1 cellular context compared by ENCODE assay signal in the genomic region with DNA sequence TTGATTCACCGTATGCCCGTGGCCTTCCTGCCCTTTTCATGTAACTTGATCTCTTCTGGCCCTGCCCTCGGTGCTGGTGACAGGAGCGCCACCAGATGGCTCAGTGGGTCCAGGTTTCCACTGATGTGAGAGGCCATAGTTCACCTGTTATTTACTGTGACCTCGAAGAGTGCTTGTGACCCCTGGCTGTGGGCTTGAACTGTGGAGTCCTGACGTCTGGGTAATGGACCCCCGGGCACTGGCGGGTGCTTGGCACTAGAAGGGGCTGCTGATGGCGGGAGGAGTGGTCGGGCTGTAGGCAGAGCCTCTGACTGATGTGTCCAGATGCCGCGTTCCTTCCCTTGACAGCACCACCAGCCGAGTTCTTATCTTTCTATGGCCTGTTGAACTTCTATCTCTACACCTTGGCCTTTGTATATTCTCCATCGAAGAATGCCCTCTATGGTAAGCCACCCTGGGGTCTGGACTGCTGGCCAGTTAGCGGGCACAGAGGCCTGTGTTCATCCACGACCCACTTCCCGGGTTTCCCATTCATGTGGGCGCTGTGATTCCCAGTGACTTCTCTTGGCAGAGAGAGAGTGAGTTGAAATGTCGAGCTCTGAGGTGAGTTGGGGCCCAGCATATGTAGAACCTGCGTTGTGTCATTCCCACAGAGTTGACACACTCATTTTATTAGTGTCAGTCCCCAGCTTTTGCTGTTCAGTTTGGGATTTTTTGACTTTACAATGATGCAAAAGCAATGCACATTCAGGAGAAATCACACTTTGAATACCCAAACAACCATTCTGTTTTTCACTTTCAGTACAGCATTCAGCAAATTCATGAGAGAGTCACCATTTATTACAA.
A peak's percentile ranks its signal among the peaks of the same experiment; 100 is the strongest.
TF ChIP-seq lines count a peak whose summit lies in the region.

No MANE protein-coding gene starts in this region.

TF ChIP-seq in HepG2, 621 proteins besides CTCF, POLR2A, EP300 and RAD21 (continued from another document and continues in another):
- 0 out of 2 replicates have a peak, but pooled peaks have one; percentile 51 for TF ChIP-seq ZNF136 (CRISPR knock-in tag; IDR thresholded peaks at IDR 0.05; ENCODE audit: low read depth)
- TF ChIP-seq, protein P1, sequence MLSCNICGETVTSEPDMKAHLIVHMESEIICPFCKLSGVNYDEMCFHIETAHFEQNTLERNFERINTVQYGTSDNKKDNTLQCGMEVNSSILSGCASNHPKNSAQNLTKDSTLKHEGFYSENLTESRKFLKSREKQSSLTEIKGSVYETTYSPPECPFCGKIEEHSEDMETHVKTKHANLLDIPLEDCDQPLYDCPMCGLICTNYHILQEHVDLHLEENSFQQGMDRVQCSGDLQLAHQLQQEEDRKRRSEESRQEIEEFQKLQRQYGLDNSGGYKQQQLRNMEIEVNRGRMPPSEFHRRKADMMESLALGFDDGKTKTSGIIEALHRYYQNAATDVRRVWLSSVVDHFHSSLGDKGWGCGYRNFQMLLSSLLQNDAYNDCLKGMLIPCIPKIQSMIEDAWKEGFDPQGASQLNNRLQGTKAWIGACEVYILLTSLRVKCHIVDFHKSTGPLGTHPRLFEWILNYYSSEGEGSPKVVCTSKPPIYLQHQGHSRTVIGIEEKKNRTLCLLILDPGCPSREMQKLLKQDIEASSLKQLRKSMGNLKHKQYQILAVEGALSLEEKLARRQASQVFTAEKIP (CRISPR knock-in tag; IDR thresholded peaks at IDR 0.05; ENCODE audit: borderline replicate concordance): no peak
- TF ChIP-seq, protein P2, sequence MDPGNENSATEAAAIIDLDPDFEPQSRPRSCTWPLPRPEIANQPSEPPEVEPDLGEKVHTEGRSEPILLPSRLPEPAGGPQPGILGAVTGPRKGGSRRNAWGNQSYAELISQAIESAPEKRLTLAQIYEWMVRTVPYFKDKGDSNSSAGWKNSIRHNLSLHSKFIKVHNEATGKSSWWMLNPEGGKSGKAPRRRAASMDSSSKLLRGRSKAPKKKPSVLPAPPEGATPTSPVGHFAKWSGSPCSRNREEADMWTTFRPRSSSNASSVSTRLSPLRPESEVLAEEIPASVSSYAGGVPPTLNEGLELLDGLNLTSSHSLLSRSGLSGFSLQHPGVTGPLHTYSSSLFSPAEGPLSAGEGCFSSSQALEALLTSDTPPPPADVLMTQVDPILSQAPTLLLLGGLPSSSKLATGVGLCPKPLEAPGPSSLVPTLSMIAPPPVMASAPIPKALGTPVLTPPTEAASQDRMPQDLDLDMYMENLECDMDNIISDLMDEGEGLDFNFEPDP (CRISPR knock-in tag; conservative IDR thresholded peaks at IDR 0.05): no peak
- no peak for TF ChIP-seq ZNF879 (CRISPR knock-in tag; IDR thresholded peaks at IDR 0.05)
- TF ChIP-seq HIVEP1 (CRISPR knock-in tag; IDR thresholded peaks at IDR 0.05): peak; percentile 45; the same call in 1 of the 2 replicates
- TF ChIP-seq TEAD2 (CRISPR knock-in tag; IDR thresholded peaks at IDR 0.05): no peak
- TF ChIP-seq, protein P3, sequence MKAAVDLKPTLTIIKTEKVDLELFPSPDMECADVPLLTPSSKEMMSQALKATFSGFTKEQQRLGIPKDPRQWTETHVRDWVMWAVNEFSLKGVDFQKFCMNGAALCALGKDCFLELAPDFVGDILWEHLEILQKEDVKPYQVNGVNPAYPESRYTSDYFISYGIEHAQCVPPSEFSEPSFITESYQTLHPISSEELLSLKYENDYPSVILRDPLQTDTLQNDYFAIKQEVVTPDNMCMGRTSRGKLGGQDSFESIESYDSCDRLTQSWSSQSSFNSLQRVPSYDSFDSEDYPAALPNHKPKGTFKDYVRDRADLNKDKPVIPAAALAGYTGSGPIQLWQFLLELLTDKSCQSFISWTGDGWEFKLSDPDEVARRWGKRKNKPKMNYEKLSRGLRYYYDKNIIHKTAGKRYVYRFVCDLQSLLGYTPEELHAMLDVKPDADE (CRISPR knock-in tag; IDR thresholded peaks at IDR 0.05): no peak
- TF ChIP-seq ZNF607 (CRISPR knock-in tag; IDR thresholded peaks at IDR 0.05; ENCODE audit: borderline replicate concordance): no peak
- TF ChIP-seq PHF20 (CRISPR knock-in tag; IDR thresholded peaks at IDR 0.05): no peak
- TF ChIP-seq ZFP90 (CRISPR knock-in tag; IDR thresholded peaks at IDR 0.05; ENCODE audit: borderline replicate concordance): 0 out of 2 replicates have a peak, but pooled peaks have one; percentile 53
- TF ChIP-seq ZSCAN30 (CRISPR knock-in tag; IDR thresholded peaks at IDR 0.05): no peak
- TF ChIP-seq MZF1 (CRISPR knock-in tag; IDR thresholded peaks at IDR 0.05; ENCODE audit: borderline replicate concordance): no peak
- no peak for TF ChIP-seq MAZ (IDR thresholded peaks at IDR 0.05; ENCODE audit: borderline replicate concordance, low read depth, low read length)
- 0 out of 2 replicates have a peak, but pooled peaks have one; percentile 33 for TF ChIP-seq MAZ (CRISPR knock-in tag; IDR thresholded peaks at IDR 0.05; ENCODE audit: low read depth)
- no peak for TF ChIP-seq RFX5 (IDR thresholded peaks at IDR 0.05; ENCODE audit: low read depth, low read length)
- TF ChIP-seq MTA1 (CRISPR knock-in tag; IDR thresholded peaks at IDR 0.05; ENCODE audit: borderline replicate concordance): peak; percentile 70; the same call in 1 of the 2 replicates
- peak; percentile 47 for TF ChIP-seq ZNF629 (CRISPR knock-in tag; conservative IDR thresholded peaks at IDR 0.05)
- TF ChIP-seq, protein P4, sequence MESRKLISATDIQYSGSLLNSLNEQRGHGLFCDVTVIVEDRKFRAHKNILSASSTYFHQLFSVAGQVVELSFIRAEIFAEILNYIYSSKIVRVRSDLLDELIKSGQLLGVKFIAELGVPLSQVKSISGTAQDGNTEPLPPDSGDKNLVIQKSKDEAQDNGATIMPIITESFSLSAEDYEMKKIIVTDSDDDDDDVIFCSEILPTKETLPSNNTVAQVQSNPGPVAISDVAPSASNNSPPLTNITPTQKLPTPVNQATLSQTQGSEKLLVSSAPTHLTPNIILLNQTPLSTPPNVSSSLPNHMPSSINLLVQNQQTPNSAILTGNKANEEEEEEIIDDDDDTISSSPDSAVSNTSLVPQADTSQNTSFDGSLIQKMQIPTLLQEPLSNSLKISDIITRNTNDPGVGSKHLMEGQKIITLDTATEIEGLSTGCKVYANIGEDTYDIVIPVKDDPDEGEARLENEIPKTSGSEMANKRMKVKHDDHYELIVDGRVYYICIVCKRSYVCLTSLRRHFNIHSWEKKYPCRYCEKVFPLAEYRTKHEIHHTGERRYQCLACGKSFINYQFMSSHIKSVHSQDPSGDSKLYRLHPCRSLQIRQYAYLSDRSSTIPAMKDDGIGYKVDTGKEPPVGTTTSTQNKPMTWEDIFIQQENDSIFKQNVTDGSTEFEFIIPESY (CRISPR knock-in tag; IDR thresholded peaks at IDR 0.05): peak; percentile 96
- no peak for TF ChIP-seq ZFAT (CRISPR knock-in tag; conservative IDR thresholded peaks at IDR 0.05)
- TF ChIP-seq, protein P5, sequence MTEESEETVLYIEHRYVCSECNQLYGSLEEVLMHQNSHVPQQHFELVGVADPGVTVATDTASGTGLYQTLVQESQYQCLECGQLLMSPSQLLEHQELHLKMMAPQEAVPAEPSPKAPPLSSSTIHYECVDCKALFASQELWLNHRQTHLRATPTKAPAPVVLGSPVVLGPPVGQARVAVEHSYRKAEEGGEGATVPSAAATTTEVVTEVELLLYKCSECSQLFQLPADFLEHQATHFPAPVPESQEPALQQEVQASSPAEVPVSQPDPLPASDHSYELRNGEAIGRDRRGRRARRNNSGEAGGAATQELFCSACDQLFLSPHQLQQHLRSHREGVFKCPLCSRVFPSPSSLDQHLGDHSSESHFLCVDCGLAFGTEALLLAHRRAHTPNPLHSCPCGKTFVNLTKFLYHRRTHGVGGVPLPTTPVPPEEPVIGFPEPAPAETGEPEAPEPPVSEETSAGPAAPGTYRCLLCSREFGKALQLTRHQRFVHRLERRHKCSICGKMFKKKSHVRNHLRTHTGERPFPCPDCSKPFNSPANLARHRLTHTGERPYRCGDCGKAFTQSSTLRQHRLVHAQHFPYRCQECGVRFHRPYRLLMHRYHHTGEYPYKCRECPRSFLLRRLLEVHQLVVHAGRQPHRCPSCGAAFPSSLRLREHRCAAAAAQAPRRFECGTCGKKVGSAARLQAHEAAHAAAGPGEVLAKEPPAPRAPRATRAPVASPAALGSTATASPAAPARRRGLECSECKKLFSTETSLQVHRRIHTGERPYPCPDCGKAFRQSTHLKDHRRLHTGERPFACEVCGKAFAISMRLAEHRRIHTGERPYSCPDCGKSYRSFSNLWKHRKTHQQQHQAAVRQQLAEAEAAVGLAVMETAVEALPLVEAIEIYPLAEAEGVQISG (CRISPR knock-in tag; IDR thresholded peaks at IDR 0.05): 0 out of 2 replicates have a peak, but pooled peaks have one; percentile 42
- no peak for TF ChIP-seq ELF3 (CRISPR knock-in tag; IDR thresholded peaks at IDR 0.05)
- TF ChIP-seq, protein P6, sequence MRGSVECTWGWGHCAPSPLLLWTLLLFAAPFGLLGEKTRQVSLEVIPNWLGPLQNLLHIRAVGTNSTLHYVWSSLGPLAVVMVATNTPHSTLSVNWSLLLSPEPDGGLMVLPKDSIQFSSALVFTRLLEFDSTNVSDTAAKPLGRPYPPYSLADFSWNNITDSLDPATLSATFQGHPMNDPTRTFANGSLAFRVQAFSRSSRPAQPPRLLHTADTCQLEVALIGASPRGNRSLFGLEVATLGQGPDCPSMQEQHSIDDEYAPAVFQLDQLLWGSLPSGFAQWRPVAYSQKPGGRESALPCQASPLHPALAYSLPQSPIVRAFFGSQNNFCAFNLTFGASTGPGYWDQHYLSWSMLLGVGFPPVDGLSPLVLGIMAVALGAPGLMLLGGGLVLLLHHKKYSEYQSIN (CRISPR knock-in tag; IDR thresholded peaks at IDR 0.05; ENCODE audit: borderline replicate concordance): no peak
- TF ChIP-seq, protein P7, sequence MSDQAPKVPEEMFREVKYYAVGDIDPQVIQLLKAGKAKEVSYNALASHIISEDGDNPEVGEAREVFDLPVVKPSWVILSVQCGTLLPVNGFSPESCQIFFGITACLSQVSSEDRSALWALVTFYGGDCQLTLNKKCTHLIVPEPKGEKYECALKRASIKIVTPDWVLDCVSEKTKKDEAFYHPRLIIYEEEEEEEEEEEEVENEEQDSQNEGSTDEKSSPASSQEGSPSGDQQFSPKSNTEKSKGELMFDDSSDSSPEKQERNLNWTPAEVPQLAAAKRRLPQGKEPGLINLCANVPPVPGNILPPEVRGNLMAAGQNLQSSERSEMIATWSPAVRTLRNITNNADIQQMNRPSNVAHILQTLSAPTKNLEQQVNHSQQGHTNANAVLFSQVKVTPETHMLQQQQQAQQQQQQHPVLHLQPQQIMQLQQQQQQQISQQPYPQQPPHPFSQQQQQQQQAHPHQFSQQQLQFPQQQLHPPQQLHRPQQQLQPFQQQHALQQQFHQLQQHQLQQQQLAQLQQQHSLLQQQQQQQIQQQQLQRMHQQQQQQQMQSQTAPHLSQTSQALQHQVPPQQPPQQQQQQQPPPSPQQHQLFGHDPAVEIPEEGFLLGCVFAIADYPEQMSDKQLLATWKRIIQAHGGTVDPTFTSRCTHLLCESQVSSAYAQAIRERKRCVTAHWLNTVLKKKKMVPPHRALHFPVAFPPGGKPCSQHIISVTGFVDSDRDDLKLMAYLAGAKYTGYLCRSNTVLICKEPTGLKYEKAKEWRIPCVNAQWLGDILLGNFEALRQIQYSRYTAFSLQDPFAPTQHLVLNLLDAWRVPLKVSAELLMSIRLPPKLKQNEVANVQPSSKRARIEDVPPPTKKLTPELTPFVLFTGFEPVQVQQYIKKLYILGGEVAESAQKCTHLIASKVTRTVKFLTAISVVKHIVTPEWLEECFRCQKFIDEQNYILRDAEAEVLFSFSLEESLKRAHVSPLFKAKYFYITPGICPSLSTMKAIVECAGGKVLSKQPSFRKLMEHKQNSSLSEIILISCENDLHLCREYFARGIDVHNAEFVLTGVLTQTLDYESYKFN (CRISPR knock-in tag; conservative IDR thresholded peaks at IDR 0.05): peak; percentile 68
- TF ChIP-seq, protein P8, sequence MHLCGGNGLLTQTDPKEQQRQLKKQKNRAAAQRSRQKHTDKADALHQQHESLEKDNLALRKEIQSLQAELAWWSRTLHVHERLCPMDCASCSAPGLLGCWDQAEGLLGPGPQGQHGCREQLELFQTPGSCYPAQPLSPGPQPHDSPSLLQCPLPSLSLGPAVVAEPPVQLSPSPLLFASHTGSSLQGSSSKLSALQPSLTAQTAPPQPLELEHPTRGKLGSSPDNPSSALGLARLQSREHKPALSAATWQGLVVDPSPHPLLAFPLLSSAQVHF (CRISPR knock-in tag; IDR thresholded peaks at IDR 0.05): no peak
- TF ChIP-seq, protein P9, sequence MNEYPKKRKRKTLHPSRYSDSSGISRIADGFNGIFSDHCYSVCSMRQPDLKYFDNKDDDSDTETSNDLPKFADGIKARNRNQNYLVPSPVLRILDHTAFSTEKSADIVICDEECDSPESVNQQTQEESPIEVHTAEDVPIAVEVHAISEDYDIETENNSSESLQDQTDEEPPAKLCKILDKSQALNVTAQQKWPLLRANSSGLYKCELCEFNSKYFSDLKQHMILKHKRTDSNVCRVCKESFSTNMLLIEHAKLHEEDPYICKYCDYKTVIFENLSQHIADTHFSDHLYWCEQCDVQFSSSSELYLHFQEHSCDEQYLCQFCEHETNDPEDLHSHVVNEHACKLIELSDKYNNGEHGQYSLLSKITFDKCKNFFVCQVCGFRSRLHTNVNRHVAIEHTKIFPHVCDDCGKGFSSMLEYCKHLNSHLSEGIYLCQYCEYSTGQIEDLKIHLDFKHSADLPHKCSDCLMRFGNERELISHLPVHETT (CRISPR knock-in tag; conservative IDR thresholded peaks at IDR 0.05): no peak
- no peak for TF ChIP-seq ZBTB3 (CRISPR knock-in tag; IDR thresholded peaks at IDR 0.05; ENCODE audit: borderline replicate concordance, low read depth)
- TF ChIP-seq, protein P10, sequence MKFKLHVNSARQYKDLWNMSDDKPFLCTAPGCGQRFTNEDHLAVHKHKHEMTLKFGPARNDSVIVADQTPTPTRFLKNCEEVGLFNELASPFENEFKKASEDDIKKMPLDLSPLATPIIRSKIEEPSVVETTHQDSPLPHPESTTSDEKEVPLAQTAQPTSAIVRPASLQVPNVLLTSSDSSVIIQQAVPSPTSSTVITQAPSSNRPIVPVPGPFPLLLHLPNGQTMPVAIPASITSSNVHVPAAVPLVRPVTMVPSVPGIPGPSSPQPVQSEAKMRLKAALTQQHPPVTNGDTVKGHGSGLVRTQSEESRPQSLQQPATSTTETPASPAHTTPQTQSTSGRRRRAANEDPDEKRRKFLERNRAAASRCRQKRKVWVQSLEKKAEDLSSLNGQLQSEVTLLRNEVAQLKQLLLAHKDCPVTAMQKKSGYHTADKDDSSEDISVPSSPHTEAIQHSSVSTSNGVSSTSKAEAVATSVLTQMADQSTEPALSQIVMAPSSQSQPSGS (CRISPR knock-in tag; IDR thresholded peaks at IDR 0.05): peak; percentile 38; the same call in 1 of the 2 replicates
- TF ChIP-seq ZNF251 (CRISPR knock-in tag; IDR thresholded peaks at IDR 0.05): no peak
- peak; percentile 78; the same call in 1 of the 2 replicates for TF ChIP-seq HNRNPL (IDR thresholded peaks at IDR 0.05; ENCODE audit: low read depth, low read length)
- TF ChIP-seq ZNF3 (CRISPR knock-in tag; IDR thresholded peaks at IDR 0.05): no peak
- no peak for TF ChIP-seq ARNT (IDR thresholded peaks at IDR 0.05)
- no peak for TF ChIP-seq ZNF616 (CRISPR knock-in tag; IDR thresholded peaks at IDR 0.05; ENCODE audit: low read depth)
- TF ChIP-seq ZNF274 (CRISPR knock-in tag; IDR thresholded peaks at IDR 0.05): no peak
- TF ChIP-seq SALL2 (CRISPR knock-in tag; IDR thresholded peaks at IDR 0.05): no peak
- 0 out of 2 replicates have a peak, but pooled peaks have one; percentile 31 for TF ChIP-seq KDM3A (CRISPR knock-in tag; IDR thresholded peaks at IDR 0.05; ENCODE audit: low read depth)
- TF ChIP-seq TCF7 (IDR thresholded peaks at IDR 0.05; ENCODE audit: low read depth): no peak
- 0 out of 2 replicates have a peak, but pooled peaks have one; percentile 28 for TF ChIP-seq BCL6 (CRISPR knock-in tag; IDR thresholded peaks at IDR 0.05)
- TF ChIP-seq ZNF335 (CRISPR knock-in tag; IDR thresholded peaks at IDR 0.05): 0 out of 2 replicates have a peak, but pooled peaks have one; percentile 55
- no peak for TF ChIP-seq NPAS2 (CRISPR knock-in tag; IDR thresholded peaks at IDR 0.05; ENCODE audit: borderline replicate concordance)
- no peak for TF ChIP-seq ISX (CRISPR knock-in tag; conservative IDR thresholded peaks at IDR 0.05)
- TF ChIP-seq IRF2 (CRISPR knock-in tag; IDR thresholded peaks at IDR 0.05): peak; percentile 37; the same call in 1 of the 2 replicates
- peak; percentile 5; the same call in 1 of the 2 replicates for TF ChIP-seq MYC (CRISPR knock-in tag; IDR thresholded peaks at IDR 0.05; ENCODE audit: borderline replicate concordance)
